18 cellular contexts compared by ENCODE assay signal in the genomic region with DNA sequence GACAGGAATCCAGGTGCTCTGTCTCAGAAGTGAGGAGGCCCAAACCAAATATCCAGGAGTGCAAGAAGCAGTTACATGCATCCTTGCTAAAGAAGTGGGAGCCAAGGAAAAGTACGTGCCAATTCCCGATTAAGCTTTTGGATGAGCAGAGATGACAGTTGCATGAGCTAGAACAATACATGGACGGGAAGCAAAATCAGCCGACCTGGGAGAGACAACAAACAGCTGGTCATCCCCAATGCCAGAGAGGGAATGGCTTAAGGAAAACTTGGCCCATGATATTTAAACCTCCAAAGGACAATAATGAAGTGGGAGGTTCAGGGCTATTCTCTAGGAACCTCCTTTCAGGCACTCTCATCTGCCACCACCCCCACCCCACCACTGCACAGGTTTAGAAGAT.
DNase-seq lines count a peak whose midpoint lies in the region; ATAC-seq, FAIRE-seq and TF ChIP-seq lines count a peak whose summit lies in the region.
"Had no signal": no experiment of that assay in that cellular context is flagged by ENCODE, and none has a peak within 500 bp of the region (broad histone marks: within the 10 kb centered on the region; RNA-seq: fewer than 3 reads in every experiment).

No MANE protein-coding gene starts in this region.

- no peaks in the 10 kb centered on the region for H3K36me3 Mint-ChIP-seq in osteocyte (ENCODE audit: unreplicated experiment)
- H3K36me3 Mint-ChIP-seq: CD8-positive, alpha-beta memory T cell had no signal

- no peak for ATAC-seq in HG03095 (IDR thresholded peaks at IDR 0.05; ENCODE audit: unreplicated experiment)

- H3K27me3 Mint-ChIP-seq in osteocyte (ENCODE audit: unreplicated experiment): no peaks in the 10 kb centered on the region

- no peak overlapping the region for H3K4me3 ChIP-seq in coronary artery
- H3K4me3 ChIP-seq: BLaER1, MG63, PC-9 had no signal

- H3K4me3 Mint-ChIP-seq in osteocyte (ENCODE audit: unreplicated experiment): no peak overlapping the region
- H3K4me3 Mint-ChIP-seq: CD8-positive, alpha-beta memory T cell had no signal

- H3K27ac ChIP-seq in coronary artery: no peak overlapping the region
- H3K27ac ChIP-seq: 22Rv1, BLaER1 had no signal

- DNase-seq in NCI-H146 treated with DMSO at 0.1 percent for 48 hours (lab: John Stamatoyannopoulos, UW; ENCODE audit: unreplicated experiment) (peak; percentile 36), NCI-H146 (lab: John Stamatoyannopoulos, UW) (no peak), NCI-H446 (lab: John Stamatoyannopoulos, UW) (peak; percentile 94), coronary artery (ENCODE audit: low spot score) (peak; percentile 58), osteocyte (ENCODE audit: extremely low spot score, unreplicated experiment) (peak; percentile 15), GM12891 (ENCODE audit: insufficient read length, low spot score) (no peak), cerebellar cortex (ENCODE audit: low spot score) (no peak)
- DNase-seq: CD8-positive, alpha-beta memory T cell; KG1; MG63; NCI-H187 treated with DMSO at 0.1 percent for 48 hours; NCI-H526; Right ventricle myocardium superior had no signal

- H3K27ac Mint-ChIP-seq in osteocyte (ENCODE audit: unreplicated experiment): no peak overlapping the region
- H3K27ac Mint-ChIP-seq: CD8-positive, alpha-beta memory T cell had no signal

- TF ChIP-seq POLR2A in GM12891 (IDR thresholded peaks at IDR 0.05; ENCODE audit: low read depth, low read length): no peak

- TF ChIP-seq CTCF in coronary artery (IDR thresholded peaks at IDR 0.05) (no peak), osteocyte (IDR thresholded peaks at IDR 0.05) (no peak)

- H3K4me1 Mint-ChIP-seq in osteocyte (ENCODE audit: unreplicated experiment): peaks cover 49% of the 10 kb centered on the region
- H3K4me1 Mint-ChIP-seq: CD8-positive, alpha-beta memory T cell had no signal

- no peak for FAIRE-seq in GM12891 (lab: Jason Lieb, UNC)
- FAIRE-seq: H54 had no signal

- no peaks in the 10 kb centered on the region for H3K9me3 Mint-ChIP-seq in osteocyte (ENCODE audit: unreplicated experiment)
- H3K9me3 Mint-ChIP-seq: CD8-positive, alpha-beta memory T cell had no signal

TF ChIP-seq in GM12891, 5 proteins besides CTCF, POLR2A, EP300 and RAD21:
- TF ChIP-seq POU2F2 (IDR thresholded peaks at IDR 0.05; ENCODE audit: low read depth, low read length) (no peak), POLR2AphosphoS5 (IDR thresholded peaks at IDR 0.05; ENCODE audit: low read depth, low read length) (no peak), PAX5 (IDR thresholded peaks at IDR 0.05; ENCODE audit: insufficient read depth, low read length, severe bottlenecking) (no peak), TAF1 (IDR thresholded peaks at IDR 0.05; ENCODE audit: low read depth, low read length) (no peak), SPI1 (IDR thresholded peaks at IDR 0.05; ENCODE audit: low read depth, low read length) (no peak)

Comparison
In these comparisons a context has a peak if more than half of its experiments do, and no peak if none do; other contexts are left out.
1. DNase-seq: peak in NCI-H146 treated with DMSO at 0.1 percent for 48 hours (single experiment), NCI-H446 (2 of 2), coronary artery (single experiment) and osteocyte (single experiment); none in NCI-H146 (single experiment), GM12891 (single experiment) and cerebellar cortex (single experiment).